Comparison of ENCODE assay signal across 27 cellular contexts in genomic region chr16:83906690-83907089, GRCh38.
"Had no signal": no experiment of that assay in that cellular context is flagged by ENCODE, and none has a peak within 500 bp of the region (broad histone marks: within the 10 kb centered on the region; RNA-seq: fewer than 3 reads in every experiment).

No MANE protein-coding gene starts in this region.

- H3K4me3 ChIP-seq: lung, mucosa of descending colon, right lobe of liver, stomach, thyroid gland, upper lobe of right lung had no signal

- H3K27ac Mint-ChIP-seq: activated CD4-positive, alpha-beta memory T cell treated with anti-CD3 and anti-CD28 coated beads for 36 hours; activated CD4-positive, alpha-beta T cell treated with anti-CD3 and anti-CD28 coated beads, Interleukin-2, amount 10 ng/mL, durations not matched to agents 24 days and 14 days; activated T-cell treated with anti-CD3 and anti-CD28 coated beads, Interleukin-2, amount 50 U/mL, for 24 hours; dendritic cell treated with granulocyte-macrophage colony-stimulating factor and Interleukin-4, amounts not matched to agents 40 ng/mL and 50 ng/mL, for 4 days; endodermal cell; natural killer cell treated with Interleukin-12 subunit alpha and Interleukin-12 subunit beta and Interleukin-15 and Interleukin-18, amount 100 ng/mL, for 72 hours; stimulated activated memory B cell treated with anti-CD40 and anti-IgM and Interleukin-4, amounts not matched to agents 10 μg/mL and 1 μg/mL and 100 μg/mL, for 72 hours had no signal

- DNase-seq: activated CD4-positive, alpha-beta memory T cell treated with anti-CD3 and anti-CD28 coated beads for 36 hours; activated CD4-positive, alpha-beta T cell treated with anti-CD3 and anti-CD28 coated beads, Interleukin-2, amount 10 ng/mL, durations not matched to agents 24 days and 14 days; activated CD4-positive, CD25-positive, alpha-beta regulatory T cell treated with anti-CD3 and anti-CD28 coated beads, Interleukin-2, amount 50 U/mL, for 72 hours; activated CD8-positive, alpha-beta memory T cell treated with anti-CD3 and anti-CD28 coated beads, Interleukin-2, amount 50 U/mL, for 48 hours; activated gamma-delta T cell treated with Interleukin-2 at 50 U/mL for 16 hours; activated naive CD4-positive, alpha-beta T cell treated with anti-CD3 and anti-CD28 coated beads, Interleukin-2, amount 50 U/mL, for 16 hours; activated T-cell treated with anti-CD3 and anti-CD28 coated beads, Interleukin-2, amount 50 U/mL, for 24 hours; amygdala; central memory CD4-positive, alpha-beta T cell; endodermal cell; head of caudate nucleus; kidney glomerular epithelial cell; mucosa of descending colon; posterior cingulate gyrus; right lobe of liver; small intestine; stimulated activated CD4-positive, alpha-beta T cell treated with anti-CD3 and anti-CD28 coated beads, Interleukin-1b, Interleukin-23, amount 100 ng/mL, for 48 hours; stimulated activated CD4-positive, alpha-beta T cell treated with anti-CD3 and anti-CD28 coated beads, Interleukin-4, amount 100 ng/mL, for 4 hours; stimulated activated CD8-positive, alpha-beta memory T cell treated with anti-CD3 and anti-CD28 coated beads, Interleukin-4, amount 100 ng/mL, for 48 hours; stomach; T-helper 2 cell; thyroid gland; upper lobe of right lung had no signal

- H3K27ac ChIP-seq: right lobe of liver, stomach, thyroid gland, upper lobe of right lung had no signal

- H3K27me3 ChIP-seq: right lobe of liver, stomach, thyroid gland, upper lobe of right lung had no signal

- H3K9me3 Mint-ChIP-seq: activated CD4-positive, alpha-beta memory T cell treated with anti-CD3 and anti-CD28 coated beads for 36 hours; activated CD4-positive, alpha-beta T cell treated with anti-CD3 and anti-CD28 coated beads, Interleukin-2, amount 10 ng/mL, durations not matched to agents 24 days and 14 days; activated T-cell treated with anti-CD3 and anti-CD28 coated beads, Interleukin-2, amount 50 U/mL, for 24 hours; dendritic cell treated with granulocyte-macrophage colony-stimulating factor and Interleukin-4, amounts not matched to agents 40 ng/mL and 50 ng/mL, for 4 days; endodermal cell; natural killer cell treated with Interleukin-12 subunit alpha and Interleukin-12 subunit beta and Interleukin-15 and Interleukin-18, amount 100 ng/mL, for 72 hours; stimulated activated memory B cell treated with anti-CD40 and anti-IgM and Interleukin-4, amounts not matched to agents 10 μg/mL and 1 μg/mL and 100 μg/mL, for 72 hours had no signal

- H3K4me1 ChIP-seq: thyroid gland, upper lobe of right lung had no signal

- H3K27me3 Mint-ChIP-seq: activated CD4-positive, alpha-beta memory T cell treated with anti-CD3 and anti-CD28 coated beads for 36 hours; activated CD4-positive, alpha-beta T cell treated with anti-CD3 and anti-CD28 coated beads, Interleukin-2, amount 10 ng/mL, durations not matched to agents 24 days and 14 days; activated T-cell treated with anti-CD3 and anti-CD28 coated beads, Interleukin-2, amount 50 U/mL, for 24 hours; dendritic cell treated with granulocyte-macrophage colony-stimulating factor and Interleukin-4, amounts not matched to agents 40 ng/mL and 50 ng/mL, for 4 days; natural killer cell treated with Interleukin-12 subunit alpha and Interleukin-12 subunit beta and Interleukin-15 and Interleukin-18, amount 100 ng/mL, for 72 hours; stimulated activated memory B cell treated with anti-CD40 and anti-IgM and Interleukin-4, amounts not matched to agents 10 μg/mL and 1 μg/mL and 100 μg/mL, for 72 hours had no signal

- H3K9me3 ChIP-seq: mucosa of descending colon, right lobe of liver, stomach, thyroid gland, upper lobe of right lung had no signal

- H3K4me3 Mint-ChIP-seq: activated CD4-positive, alpha-beta memory T cell treated with anti-CD3 and anti-CD28 coated beads for 36 hours; activated CD4-positive, alpha-beta T cell treated with anti-CD3 and anti-CD28 coated beads, Interleukin-2, amount 10 ng/mL, durations not matched to agents 24 days and 14 days; activated T-cell treated with anti-CD3 and anti-CD28 coated beads, Interleukin-2, amount 50 U/mL, for 24 hours; dendritic cell treated with granulocyte-macrophage colony-stimulating factor and Interleukin-4, amounts not matched to agents 40 ng/mL and 50 ng/mL, for 4 days; endodermal cell; natural killer cell treated with Interleukin-12 subunit alpha and Interleukin-12 subunit beta and Interleukin-15 and Interleukin-18, amount 100 ng/mL, for 72 hours; stimulated activated memory B cell treated with anti-CD40 and anti-IgM and Interleukin-4, amounts not matched to agents 10 μg/mL and 1 μg/mL and 100 μg/mL, for 72 hours had no signal
